ENCODE assay signal across 8 cellular contexts in the genomic region with DNA sequence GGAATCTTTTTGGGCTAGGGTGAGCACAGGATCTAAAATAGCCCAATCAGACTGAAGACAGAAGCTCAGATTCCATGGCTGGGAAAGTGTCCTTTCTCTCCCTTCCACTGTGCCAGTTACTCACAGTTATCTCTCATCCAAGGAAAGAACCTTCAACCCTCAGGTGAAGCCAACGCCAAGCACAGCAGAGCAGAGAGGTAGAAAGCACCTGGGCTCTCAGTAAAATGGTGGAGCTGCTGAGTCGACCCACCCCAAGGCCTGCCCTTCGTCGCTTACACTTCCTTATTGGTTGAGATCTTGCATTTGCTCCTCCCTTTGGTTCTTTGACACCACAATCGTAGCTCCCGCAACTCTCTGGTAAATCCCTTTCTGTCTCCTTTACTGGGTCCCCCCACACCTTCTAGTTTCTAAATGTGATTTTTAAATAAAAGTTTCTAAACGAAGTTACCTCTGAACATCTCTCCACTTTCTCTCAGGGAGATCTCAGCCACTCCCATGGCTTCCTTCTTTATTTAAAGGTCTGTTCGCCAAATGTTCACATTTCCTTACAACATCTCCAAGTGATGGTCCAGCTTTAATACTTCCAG. TPM values are rescaled to one million over a fixed set of nuclear protein-coding genes. Genes with fewer than 3 reads are reported as not detected.
DNase-seq lines count a peak whose midpoint lies in the region; ATAC-seq and TF ChIP-seq lines count a peak whose summit lies in the region.

No MANE protein-coding gene starts in this region.

- no peaks in the 10 kb centered on the region for H3K36me3 Mint-ChIP-seq in activated naive CD8-positive, alpha-beta T cell treated with anti-CD3 and anti-CD28 coated beads, Interleukin-2, amount 50 U/mL, for 24 hours (ENCODE audit: low read depth)

- intact Hi-C loops in vagina (cut with DNase I) = no loop called here

- no peak for DNase-seq in activated naive CD8-positive, alpha-beta T cell treated with anti-CD3 and anti-CD28 coated beads, Interleukin-2, amount 50 U/mL, for 24 hours
- DNase-seq in thoracic aorta (ENCODE audit: low spot score) (no peak), vagina (ENCODE audit: extremely low spot score in 2 of 2) (no peak), T1000 (lab: John Stamatoyannopoulos, UW) (no peak)
- DNase-seq in effector CD8-positive, alpha-beta T cell (lab: John Stamatoyannopoulos, UW) = no peak

- H3K79me2 ChIP-seq in DOHH2 (ENCODE audit: control insufficient read depth, low read length) = no peaks in the 10 kb centered on the region

- no peak overlapping the region for H3K27ac ChIP-seq in DOHH2 (ENCODE audit: low read depth, low read length)
- H3K27ac ChIP-seq in thoracic aorta = no peak overlapping the region
- H3K27ac ChIP-seq in vagina = no peak overlapping the region

- H3K27ac Mint-ChIP-seq in activated naive CD8-positive, alpha-beta T cell treated with anti-CD3 and anti-CD28 coated beads, Interleukin-2, amount 50 U/mL, for 24 hours = peak overlapping the region; percentile 83

- no peaks in the 10 kb centered on the region for H3K9me2 ChIP-seq in DOHH2 (replicated peaks; ENCODE audit: control insufficient read depth, low read length)

- peaks cover 12% of the 10 kb centered on the region for H3K4me1 Mint-ChIP-seq in activated naive CD8-positive, alpha-beta T cell treated with anti-CD3 and anti-CD28 coated beads, Interleukin-2, amount 50 U/mL, for 24 hours

- peak overlapping the region; percentile 66 for H3K4me3 Mint-ChIP-seq in activated naive CD8-positive, alpha-beta T cell treated with anti-CD3 and anti-CD28 coated beads, Interleukin-2, amount 50 U/mL, for 24 hours

- peak; percentile 94 for ATAC-seq in GM19455 (IDR thresholded peaks at IDR 0.05; ENCODE audit: unreplicated experiment)
- peak; percentile 49 for ATAC-seq in HG03457 (IDR thresholded peaks at IDR 0.05; ENCODE audit: unreplicated experiment)
- no peak for ATAC-seq in activated naive CD8-positive, alpha-beta T cell treated with anti-CD3 and anti-CD28 coated beads, Interleukin-2, amount 50 U/mL, for 24 hours
- ATAC-seq in thoracic aorta (ENCODE audit: insufficient number of reproducible peaks, low FRiP score, low read depth) = no peak

- H3K27me3 ChIP-seq in DOHH2 (ENCODE audit: control insufficient read depth, low read length) (peaks cover 33% of the 10 kb centered on the region), thoracic aorta (replicated peaks; ENCODE audit: insufficient read depth) (no peaks in the 10 kb centered on the region), vagina (no peaks in the 10 kb centered on the region)

- H3K9me3 ChIP-seq in DOHH2 (ENCODE audit: control insufficient read depth, insufficient read depth, low read length) (no peaks in the 10 kb centered on the region), thoracic aorta (no peaks in the 10 kb centered on the region), vagina (no peaks in the 10 kb centered on the region)

- no peak for TF ChIP-seq POLR2A in vagina (IDR thresholded peaks at IDR 0.05)

- H3K4me3 ChIP-seq in DOHH2 (ENCODE audit: low read length) = 0 out of 2 replicates have a peak overlapping the region, but pooled peaks have one; percentile 12
- peak overlapping the region; percentile 13 for H3K4me3 ChIP-seq in thoracic aorta
- no peak overlapping the region for H3K4me3 ChIP-seq in vagina

- no peaks in the 10 kb centered on the region for H3K27me3 Mint-ChIP-seq in activated naive CD8-positive, alpha-beta T cell treated with anti-CD3 and anti-CD28 coated beads, Interleukin-2, amount 50 U/mL, for 24 hours

- H3K4me2 ChIP-seq in DOHH2 (ENCODE audit: low read length) = peak overlapping the region; percentile 42

- TF ChIP-seq CTCF in DOHH2 (IDR thresholded peaks at IDR 0.05; ENCODE audit: low read depth, low read length, poor library complexity, severe bottlenecking) = no peak
- no peak for TF ChIP-seq CTCF in thoracic aorta (IDR thresholded peaks at IDR 0.05)
- TF ChIP-seq CTCF in vagina (IDR thresholded peaks at IDR 0.05) = no peak

- H4K20me1 ChIP-seq in DOHH2 (ENCODE audit: control insufficient read depth, insufficient read depth, low read depth, low read length) = no peaks in the 10 kb centered on the region

- H3K9me3 Mint-ChIP-seq in activated naive CD8-positive, alpha-beta T cell treated with anti-CD3 and anti-CD28 coated beads, Interleukin-2, amount 50 U/mL, for 24 hours = no peaks in the 10 kb centered on the region

- H3K36me3 ChIP-seq in DOHH2 (ENCODE audit: control insufficient read depth, low read length) = no peaks in the 10 kb centered on the region
- H3K36me3 ChIP-seq in thoracic aorta = no peaks in the 10 kb centered on the region
- no peaks in the 10 kb centered on the region for H3K36me3 ChIP-seq in vagina

- no peaks in the 10 kb centered on the region for H3F3A ChIP-seq in DOHH2 (ENCODE audit: control insufficient read depth, insufficient read depth)

- H3K4me1 ChIP-seq in DOHH2 (ENCODE audit: control insufficient read depth, low read length) = peaks cover 8% of the 10 kb centered on the region
- peaks cover 3 to 23% of the 10 kb centered on the region in 2 donors for H3K4me1 ChIP-seq in thoracic aorta (ENCODE audit: control insufficient read depth in 1 of 2, low read depth in 2 of 2)
- H3K4me1 ChIP-seq in vagina = peaks cover 8% of the 10 kb centered on the region

RNA-seq across cellular contexts. Expression of a gene that starts 27.5 kb away (rescaled TPM):
- total RNA-seq in thoracic aorta (10 to 100 TPM in 1 of 2 donors, 1 to 10 TPM in 1; 8.8 to 23.9 TPM), vagina (19.2 TPM)

Comparison
In these comparisons a context has a peak if more than half of its experiments do, and no peak if none do; other contexts are left out.
1. H3K4me3 ChIP-seq: peak in DOHH2 (single experiment) and thoracic aorta (single experiment); none in vagina (0 of 2).
2. ATAC-seq: peak in GM19455 (single experiment) and HG03457 (single experiment); none in activated naive CD8-positive, alpha-beta T cell treated with anti-CD3 and anti-CD28 coated beads, Interleukin-2, amount 50 U/mL, for 24 hours (single experiment) and thoracic aorta (single experiment).